8 cellular contexts compared by ENCODE assay signal in genomic region chr16:57534881-57535658, GRCh38. TPM values are rescaled to one million over a fixed set of nuclear protein-coding genes. Genes with fewer than 3 reads are reported as not detected.
A peak's percentile ranks its signal among the peaks of the same experiment; 100 is the strongest.
DNase-seq lines count a peak whose midpoint lies in the region; ATAC-seq, FAIRE-seq and TF ChIP-seq lines count a peak whose summit lies in the region.

No MANE protein-coding gene starts in this region.

- no peaks in the 10 kb centered on the region for H3K36me3 ChIP-seq in CD4-positive, alpha-beta memory T cell (ENCODE audit: insufficient read depth, low read length)
- H3K36me3 ChIP-seq in OCI-LY7 (ENCODE audit: insufficient read depth, low read length) (no peaks in the 10 kb centered on the region), endothelial cell of umbilical vein (ENCODE audit: control insufficient read depth in 2 of 2, extremely low read depth in 1 of 2, insufficient read depth in 2 of 2, low read length in 2 of 2) (no peaks in the 10 kb centered on the region)

- H3K9me2 ChIP-seq in OCI-LY7 (ENCODE audit: insufficient read depth, low read length): no peaks in the 10 kb centered on the region

- H3K9ac ChIP-seq in endothelial cell of umbilical vein (replicated peaks; ENCODE audit: extremely low read depth, insufficient read depth, low read length): no peak overlapping the region

- BruUV-seq in OCI-LY7 (replicated peaks; lab: Mats Ljungman, UMichigan): no TSS peak
- BruUV-seq in endothelial cell of umbilical vein (replicated peaks; lab: Mats Ljungman, UMichigan): no TSS peak

- no peaks in the 10 kb centered on the region for H3K27me3 ChIP-seq in CD4-positive, alpha-beta memory T cell (ENCODE audit: insufficient read depth, low read length)
- H3K27me3 ChIP-seq in endothelial cell of umbilical vein (ENCODE audit: control insufficient read depth in 2 of 2, insufficient read depth in 2 of 2, low read length in 2 of 2): peaks cover 0 to 22% of the 10 kb centered on the region in 2 experiments

- DNase-seq in CD4-positive, alpha-beta memory T cell: no peak
- DNase-seq in OCI-LY7 (ENCODE audit: low spot score) (no peak), endothelial cell of umbilical vein (ENCODE audit: low read depth, low spot score) (no peak), osteocyte (ENCODE audit: extremely low spot score, unreplicated experiment) (peak; percentile 80), NCI-H2196 treated with DMSO at 0.1 percent for 48 hours (lab: John Stamatoyannopoulos, UW; ENCODE audit: unreplicated experiment) (no peak), glomerular visceral epithelial cell (ENCODE audit: extremely low spot score) (no peak), MV-4-11 (lab: John Stamatoyannopoulos, UW) (no peak)

- ATAC-seq in GM21381 (IDR thresholded peaks at IDR 0.05; ENCODE audit: unreplicated experiment): no peak

- H2AFZ ChIP-seq in OCI-LY7 (ENCODE audit: low read length) (no peak overlapping the region), endothelial cell of umbilical vein (ENCODE audit: low read depth, low read length) (no peak overlapping the region)

- no peak for TF ChIP-seq CTCF in OCI-LY7 (conservative IDR thresholded peaks at IDR 0.05; ENCODE audit: low read length)
- TF ChIP-seq CTCF in endothelial cell of umbilical vein (IDR thresholded peaks at IDR 0.05; ENCODE audit: extremely low read depth in 1 of 2, insufficient read depth in 1 of 2, low read depth in 1 of 2, low read length in 2 of 2): no peak
- no peak for TF ChIP-seq CTCF in osteocyte (IDR thresholded peaks at IDR 0.05)

- TF ChIP-seq POLR2A in endothelial cell of umbilical vein (IDR thresholded peaks at IDR 0.05; ENCODE audit: low read depth, low read length): no peak

- H3K27ac ChIP-seq in CD4-positive, alpha-beta memory T cell (ENCODE audit: low read depth, low read length): peak overlapping the region; percentile 89
- H3K27ac ChIP-seq in OCI-LY7 (ENCODE audit: low read depth, low read length, poor library complexity, severe bottlenecking) (peak overlapping the region; percentile 44), endothelial cell of umbilical vein (ENCODE audit: insufficient read depth, low read depth, low read length) (no peak overlapping the region)

- peak overlapping the region; percentile 95 for H3K4me2 ChIP-seq in OCI-LY7 (ENCODE audit: low read length)
- no peak overlapping the region for H3K4me2 ChIP-seq in endothelial cell of umbilical vein (ENCODE audit: insufficient read depth, low read length)

- H3K4me1 ChIP-seq in CD4-positive, alpha-beta memory T cell (ENCODE audit: insufficient read depth, low read length): peaks cover 83% of the 10 kb centered on the region
- H3K4me1 ChIP-seq in OCI-LY7 (ENCODE audit: insufficient read depth, low read length, poor library complexity, severe bottlenecking) (peaks cover 91% of the 10 kb centered on the region), endothelial cell of umbilical vein (ENCODE audit: control insufficient read depth, extremely low read depth, insufficient read depth, low read length) (peaks cover 31% of the 10 kb centered on the region)

- H3K79me2 ChIP-seq in OCI-LY7 (ENCODE audit: insufficient read depth, low read depth, low read length) (no peaks in the 10 kb centered on the region), endothelial cell of umbilical vein (ENCODE audit: control insufficient read depth, insufficient read depth, low read length) (no peaks in the 10 kb centered on the region)

- no peaks in the 10 kb centered on the region for H3K9me1 ChIP-seq in endothelial cell of umbilical vein (replicated peaks; ENCODE audit: control insufficient read depth, extremely low read depth, insufficient read depth, low read length)

- POLR2A ChIA-PET in CD4-positive, alpha-beta memory T cell (lab: Charles Lee; ENCODE audit: partially characterized antibody): interaction anchor here (0.9 to 3.7 kb wide), 4 partner anchors 9 to 50 kb away, joined by 4 to 15 read pairs (median 4); no protein-coding TSS in a partner anchor
- POLR2A ChIA-PET in OCI-LY7 (lab: Charles Lee) (interaction anchor here (1.3 kb wide), 1 partner anchor 88 kb away, joined by 3 read pairs; the partner anchor contains the start of genes CIAPIN1 and COQ9), endothelial cell of umbilical vein (lab: Charles Lee) (no interaction called here)

- CTCF ChIA-PET in CD4-positive, alpha-beta memory T cell (lab: Charles Lee; ENCODE audit: partially characterized antibody): interaction anchor here (1.2 to 1.9 kb wide), 4 partner anchors 10 to 116 kb away, joined by 3 to 11 read pairs (median 4); no protein-coding TSS in a partner anchor
- CTCF ChIA-PET in OCI-LY7 (lab: Charles Lee; ENCODE audit: unreplicated experiment) (no interaction called here), endothelial cell of umbilical vein (lab: Charles Lee) (interaction anchor here (1.3 kb wide), 1 partner anchor 17 kb away, joined by 3 read pairs; no protein-coding TSS in a partner anchor)

- H4K20me1 ChIP-seq in OCI-LY7 (ENCODE audit: insufficient read depth, low read length) (no peaks in the 10 kb centered on the region), endothelial cell of umbilical vein (replicated peaks; ENCODE audit: control insufficient read depth, extremely low read depth, insufficient read depth, low read length) (no peaks in the 10 kb centered on the region)

- H3K4me3 Mint-ChIP-seq in CD4-positive, alpha-beta memory T cell: peak overlapping the region in 7 of 8 donors; percentile 40 to 86 (median 79)
- H3K4me3 Mint-ChIP-seq in osteocyte (ENCODE audit: unreplicated experiment): peak overlapping the region; percentile 85

- no peaks in the 10 kb centered on the region for H3K9me3 ChIP-seq in CD4-positive, alpha-beta memory T cell (ENCODE audit: control insufficient read depth in 1 of 2, low read length in 2 of 2)
- H3K9me3 ChIP-seq in OCI-LY7 (ENCODE audit: low read length): no peaks in the 10 kb centered on the region
- H3K9me3 ChIP-seq in endothelial cell of umbilical vein (replicated peaks; ENCODE audit: control insufficient read depth, insufficient read depth, low read length): no peaks in the 10 kb centered on the region

- no peak for FAIRE-seq in endothelial cell of umbilical vein (lab: Jason Lieb, UNC)

- dilution Hi-C loops in endothelial cell of umbilical vein (cut with MboI; ENCODE audit: extremely low pct_ligation_motif_present, low sequenced_read_pairs): no loop called here

- H3K27ac Mint-ChIP-seq in CD4-positive, alpha-beta memory T cell: peak overlapping the region; percentile 96 to 99 (median 98)
- peak overlapping the region; percentile 83 for H3K27ac Mint-ChIP-seq in osteocyte (ENCODE audit: unreplicated experiment)

- H3K9me3 Mint-ChIP-seq in CD4-positive, alpha-beta memory T cell: peaks cover 0 to 2% (median 0%) of the 10 kb centered on the region in 8 donors
- H3K9me3 Mint-ChIP-seq in osteocyte (ENCODE audit: unreplicated experiment): no peaks in the 10 kb centered on the region

- peaks cover 1 to 5% of the 10 kb centered on the region in 2 donors for H3K36me3 Mint-ChIP-seq in CD4-positive, alpha-beta memory T cell
- H3K36me3 Mint-ChIP-seq in osteocyte (ENCODE audit: unreplicated experiment): no peaks in the 10 kb centered on the region

- peaks cover 67 to 83% (median 75%) of the 10 kb centered on the region in 4 donors for H3K4me1 Mint-ChIP-seq in CD4-positive, alpha-beta memory T cell
- peaks cover 74% of the 10 kb centered on the region for H3K4me1 Mint-ChIP-seq in osteocyte (ENCODE audit: unreplicated experiment)

- peak overlapping the region in 1 of 2 donors; percentile 51 for H3K4me3 ChIP-seq in CD4-positive, alpha-beta memory T cell (ENCODE audit: low read length in 2 of 2)
- peak overlapping the region; percentile 71 for H3K4me3 ChIP-seq in OCI-LY7 (ENCODE audit: low read depth, low read length, poor library complexity, severe bottlenecking)
- peak overlapping the region in 2 of 3 experiments; percentile 80 to 82 for H3K4me3 ChIP-seq in endothelial cell of umbilical vein (replicated peaks in 1 of 3; ENCODE audit: insufficient read depth in 1 of 3, low read depth in 1 of 3, low read length in 3 of 3)

- H3K27me3 Mint-ChIP-seq in CD4-positive, alpha-beta memory T cell: no peaks in the 10 kb centered on the region
- H3K27me3 Mint-ChIP-seq in osteocyte (ENCODE audit: unreplicated experiment): no peaks in the 10 kb centered on the region

- intact Hi-C loops in CD4-positive, alpha-beta memory T cell (cut with micrococcal nuclease): loop anchor here (5.0 kb wide), 1 partner anchor 118 kb away; no protein-coding TSS in a partner anchor
- intact Hi-C loops in OCI-LY7 (cut with micrococcal nuclease; ENCODE audit: unreplicated experiment) (loop anchor here (5.0 kb wide), 1 partner anchor 73 kb away; the partner anchor contains the start of gene POLR2C), endothelial cell of umbilical vein (cut with micrococcal nuclease) (loop anchor here (2.0 kb wide), 1 partner anchor 48 kb away; the partner anchor contains the start of gene DOK4)

RNA-seq across cellular contexts. Expression of gene CCDC102A, which starts 1.3 kb away (rescaled TPM):
- 1 to 10 TPM; 4.7 to 5.4 TPM for total RNA-seq in CD4-positive, alpha-beta memory T cell
- polyA plus RNA-seq in CD4-positive, alpha-beta memory T cell: 1 to 10 TPM; 1.2 to 9.9 TPM
- total RNA-seq in OCI-LY7 (2014; rRNA removed; shearing (Covaris generic)): 4.2 and 4.8 TPM in 2 replicates
- total RNA-seq in OCI-LY7 (2022) (6.7 and 7.1 TPM in 2 replicates), endothelial cell of umbilical vein (6.6 and 7.8 TPM in 2 replicates), osteocyte (17.2 and 18.8 TPM in 2 replicates)
- polyA plus RNA-seq in endothelial cell of umbilical vein: 12.0 and 12.2 TPM in 2 replicates
- polyA plus RNA-seq in endothelial cell of umbilical vein (2011; cell fraction: cytosol; rRNA removed): 8.3 and 11.9 TPM in 2 replicates
- polyA plus RNA-seq in endothelial cell of umbilical vein (2011; cell fraction: nucleus; rRNA removed): 6.6 and 8.4 TPM in 2 replicates
- polyA plus RNA-seq in endothelial cell of umbilical vein (2012): 5.1 and 7.9 TPM in 2 replicates
- polyA minus RNA-seq in endothelial cell of umbilical vein: 4.1 and 4.2 TPM in 2 replicates
- 1.9 TPM for polyA minus RNA-seq in endothelial cell of umbilical vein (2011; cell fraction: cytosol; rRNA and poly(A)+ RNA removed)
- 1.4 and 3.3 TPM in 2 replicates for polyA minus RNA-seq in endothelial cell of umbilical vein (2011; cell fraction: nucleus; rRNA and poly(A)+ RNA removed)

RNA-seq across cellular contexts. Expression of gene ADGRG5, which starts 7.4 kb away (rescaled TPM):
- 1 to 10 TPM; 1.5 to 3.0 TPM for total RNA-seq in CD4-positive, alpha-beta memory T cell
- polyA plus RNA-seq in CD4-positive, alpha-beta memory T cell: 1 to 10 TPM; 2.3 to 3.8 TPM
- total RNA-seq in OCI-LY7 (2014; rRNA removed; shearing (Covaris generic)): 0.39 TPM in 1 of 2 replicates, not detected in the other
- total RNA-seq in OCI-LY7 (2022) (0.37 and 1.3 TPM in 2 replicates), endothelial cell of umbilical vein (not detected in 2 replicates), osteocyte (not detected in 2 replicates)
- not detected in 2 replicates for polyA plus RNA-seq in endothelial cell of umbilical vein
- polyA plus RNA-seq in endothelial cell of umbilical vein (2011; cell fraction: cytosol; rRNA removed): not detected in 2 replicates
- 0.05 TPM in 1 of 2 replicates, not detected in the other for polyA plus RNA-seq in endothelial cell of umbilical vein (2011; cell fraction: nucleus; rRNA removed)
- not detected in 2 replicates for polyA plus RNA-seq in endothelial cell of umbilical vein (2012)
- not detected in 2 replicates for polyA minus RNA-seq in endothelial cell of umbilical vein
- not detected for polyA minus RNA-seq in endothelial cell of umbilical vein (2011; cell fraction: cytosol; rRNA and poly(A)+ RNA removed)
- polyA minus RNA-seq in endothelial cell of umbilical vein (2011; cell fraction: nucleus; rRNA and poly(A)+ RNA removed): not detected in 2 replicates

RNA-seq across cellular contexts. Expression of gene DOK4, which starts 48.8 kb away (rescaled TPM):
- total RNA-seq in CD4-positive, alpha-beta memory T cell: 1 to 10 TPM; 2.8 to 3.0 TPM
- 1 to 10 TPM; 1.7 to 2.7 TPM for polyA plus RNA-seq in CD4-positive, alpha-beta memory T cell
- total RNA-seq in OCI-LY7 (2014; rRNA removed; shearing (Covaris generic)): 0.09 and 0.13 TPM in 2 replicates
- total RNA-seq in OCI-LY7 (2022) (1.0 and 1.1 TPM in 2 replicates), endothelial cell of umbilical vein (22.3 and 24.4 TPM in 2 replicates), osteocyte (22.5 and 24.4 TPM in 2 replicates)
- polyA plus RNA-seq in endothelial cell of umbilical vein: 22.5 and 23.4 TPM in 2 replicates
- polyA plus RNA-seq in endothelial cell of umbilical vein (2011; cell fraction: cytosol; rRNA removed): 21.2 and 23.3 TPM in 2 replicates
- polyA plus RNA-seq in endothelial cell of umbilical vein (2011; cell fraction: nucleus; rRNA removed): 40.5 and 44.7 TPM in 2 replicates
- 16.6 and 20.1 TPM in 2 replicates for polyA plus RNA-seq in endothelial cell of umbilical vein (2012)
- polyA minus RNA-seq in endothelial cell of umbilical vein: 18.0 and 23.8 TPM in 2 replicates
- 17.8 TPM for polyA minus RNA-seq in endothelial cell of umbilical vein (2011; cell fraction: cytosol; rRNA and poly(A)+ RNA removed)
- 5.4 and 6.0 TPM in 2 replicates for polyA minus RNA-seq in endothelial cell of umbilical vein (2011; cell fraction: nucleus; rRNA and poly(A)+ RNA removed)
